ENCODE assay signal across 15 cellular contexts in the genomic region with DNA sequence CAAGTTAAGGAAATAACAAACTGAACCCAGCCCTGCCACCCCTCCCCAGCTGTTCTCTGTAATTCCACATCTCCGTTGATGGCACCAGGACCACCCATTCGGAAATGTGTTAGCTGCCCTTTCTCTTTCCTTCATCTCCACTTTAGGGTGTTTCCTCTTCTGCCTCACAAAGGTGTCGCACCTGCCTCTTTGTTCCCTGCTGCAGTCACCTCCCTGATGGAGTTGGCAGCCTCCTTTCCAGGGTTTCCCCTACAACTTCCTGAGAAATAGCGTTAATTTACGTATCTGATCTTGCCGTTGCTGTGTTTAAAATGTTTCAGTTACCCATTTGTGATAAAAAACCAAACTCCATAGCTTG. TPM values are rescaled to one million over a fixed set of nuclear protein-coding genes. Genes with fewer than 3 reads are reported as not detected.
DNase-seq lines count a peak whose midpoint lies in the region; ATAC-seq, FAIRE-seq and TF ChIP-seq lines count a peak whose summit lies in the region.
"Had no signal": no experiment of that assay in that cellular context is flagged by ENCODE, and none has a peak within 500 bp of the region (broad histone marks: within the 10 kb centered on the region; RNA-seq: fewer than 3 reads in every experiment).

No MANE protein-coding gene starts in this region.

- H3K4me3 ChIP-seq in BLaER1 treated with 17β-estradiol and CSF1 and Interleukin-3, amounts not matched to agents 10 nM and 100 nM = peak overlapping the region in 3 of 10 experiments; percentile 15 to 48 (median 34); a peak in 5 of 20 replicates
- H3K4me3 ChIP-seq in OCI-LY3 (ENCODE audit: low read length) (peak overlapping the region; percentile 73), kidney (ENCODE audit: low read length in 2 of 2) (peak overlapping the region; percentile 3 to 41)
- H3K4me3 ChIP-seq: thyroid gland had no signal

- H4K20me1 ChIP-seq in BLaER1 treated with 17β-estradiol and CSF1 and Interleukin-3, amounts not matched to agents 10 nM and 100 nM = no peaks in the 10 kb centered on the region
- H4K20me1 ChIP-seq in OCI-LY3 (ENCODE audit: insufficient read depth, low read length) = no peaks in the 10 kb centered on the region

- H3K9ac ChIP-seq in BLaER1 treated with 17β-estradiol and CSF1 and Interleukin-3, amounts not matched to agents 10 nM and 100 nM = peak overlapping the region in 8 of 11 experiments; percentile 4 to 56 (median 47); a peak in 8 of 22 replicates
- H3K9ac ChIP-seq in OCI-LY3 (ENCODE audit: low read length) (peak overlapping the region; percentile 38), kidney (ENCODE audit: low read length in 2 of 2) (peak overlapping the region in 1 of 2 donors; percentile 47)

- ATAC-seq in GM21423 (IDR thresholded peaks at IDR 0.05; ENCODE audit: unreplicated experiment) = peak; percentile 8
- ATAC-seq in HG02973 (IDR thresholded peaks at IDR 0.05; ENCODE audit: unreplicated experiment) = no peak

- intact Hi-C loops in kidney (cut with DNase I) = loop anchor here (10.0 kb wide), 1 partner anchor 361 kb away; no protein-coding TSS in a partner anchor

- H3K27ac ChIP-seq in BLaER1 treated with 17β-estradiol and CSF1 and Interleukin-3, amounts not matched to agents 10 nM and 100 nM = peak overlapping the region in 6 of 11 experiments; percentile 37 to 76 (median 66); a peak in 4 of 22 replicates
- no peak overlapping the region for H3K27ac ChIP-seq in OCI-LY3 (ENCODE audit: low read length)
- H3K27ac ChIP-seq in kidney (ENCODE audit: low read depth in 2 of 2, low read length in 2 of 2) = no peak overlapping the region
- H3K27ac ChIP-seq: esophagus muscularis mucosa, heart right ventricle, HL-60, thyroid gland had no signal

- no peak for TF ChIP-seq CTCF in OCI-LY3 (IDR thresholded peaks at IDR 0.05; ENCODE audit: low read depth, low read length)
- TF ChIP-seq CTCF in kidney (IDR thresholded peaks at IDR 0.05; ENCODE audit: borderline replicate concordance, extremely low read depth, insufficient read depth) = no peak

- H3K36me3 ChIP-seq in BLaER1 treated with 17β-estradiol and CSF1 and Interleukin-3, amounts not matched to agents 10 nM and 100 nM = no peaks in the 10 kb centered on the region
- H3K36me3 ChIP-seq in OCI-LY3 (replicated peaks; ENCODE audit: low read depth, low read length) (no peaks in the 10 kb centered on the region), kidney (ENCODE audit: control insufficient read depth in 1 of 2, insufficient read depth in 2 of 2, low read length in 2 of 2) (no peaks in the 10 kb centered on the region)
- H3K36me3 ChIP-seq: esophagus muscularis mucosa, heart right ventricle, thyroid gland had no signal

- H2AFZ ChIP-seq in OCI-LY3 (ENCODE audit: low read depth, low read length) = no peak overlapping the region

- no peaks in the 10 kb centered on the region for H3K9me3 ChIP-seq in BLaER1 treated with 17β-estradiol and CSF1 and Interleukin-3, amounts not matched to agents 10 nM and 100 nM (replicated peaks in 1 of 11)
- H3K9me3 ChIP-seq in OCI-LY3 (ENCODE audit: insufficient read depth, low read length) (no peaks in the 10 kb centered on the region), kidney (ENCODE audit: control insufficient read depth in 1 of 2, low read length in 2 of 2) (no peaks in the 10 kb centered on the region)
- H3K9me3 ChIP-seq: esophagus muscularis mucosa, heart right ventricle, thyroid gland had no signal

- peaks cover 18 to 51% (median 47%) of the 10 kb centered on the region in 10 experiments for H3K4me1 ChIP-seq in BLaER1 treated with 17β-estradiol and CSF1 and Interleukin-3, amounts not matched to agents 10 nM and 100 nM
- H3K4me1 ChIP-seq in OCI-LY3 (ENCODE audit: low read length) = peaks cover 32% of the 10 kb centered on the region
- peaks cover 0 to 3% of the 10 kb centered on the region in 2 donors for H3K4me1 ChIP-seq in kidney (ENCODE audit: control insufficient read depth in 1 of 2, insufficient read depth in 1 of 2, low read depth in 1 of 2, low read length in 2 of 2)

- DNase-seq in kidney (no peak), NAMALWA (ENCODE audit: low spot score) (no peak), HuH-7.5 (ENCODE audit: low spot score) (no peak), UCSD-AML1 (lab: John Stamatoyannopoulos, UW; ENCODE audit: unreplicated experiment) (no peak)

- no peaks in the 10 kb centered on the region for H3K27me3 ChIP-seq in BLaER1 treated with 17β-estradiol and CSF1 and Interleukin-3, amounts not matched to agents 10 nM and 100 nM
- H3K27me3 ChIP-seq in OCI-LY3 (ENCODE audit: low read depth, low read length) = no peaks in the 10 kb centered on the region
- H3K27me3 ChIP-seq: esophagus muscularis mucosa, heart right ventricle, thyroid gland had no signal

- no peaks in the 10 kb centered on the region for H3K79me2 ChIP-seq in OCI-LY3 (ENCODE audit: low read length)

- peak overlapping the region; percentile 64 to 90 (median 78) for H3K4me2 ChIP-seq in BLaER1 treated with 17β-estradiol and CSF1 and Interleukin-3, amounts not matched to agents 10 nM and 100 nM
- peak overlapping the region; percentile 92 for H3K4me2 ChIP-seq in OCI-LY3 (ENCODE audit: low read length)

- no peak for FAIRE-seq in kidney (lab: Jason Lieb, UNC)
- FAIRE-seq: D721Med, TTC549 had no signal

RNA-seq across cellular contexts. Expression of a gene that starts 57.3 kb away (rescaled TPM):
- total RNA-seq in kidney = 4.9 TPM
- 0.47 TPM for polyA plus RNA-seq in kidney (ENCODE audit: insufficient read depth, low read depth, low replicate concordance)
- polyA plus RNA-seq: AG04450 had no signal

Comparison
In these comparisons a context has a peak if more than half of its experiments do, and no peak if none do; other contexts are left out.
1. H3K27ac ChIP-seq: peak in BLaER1 treated with 17β-estradiol and CSF1 and Interleukin-3, amounts not matched to agents 10 nM and 100 nM (6 of 11); none in OCI-LY3 (single experiment) and kidney (0 of 2).